25 cellular contexts compared by ENCODE assay signal in the genomic region with DNA sequence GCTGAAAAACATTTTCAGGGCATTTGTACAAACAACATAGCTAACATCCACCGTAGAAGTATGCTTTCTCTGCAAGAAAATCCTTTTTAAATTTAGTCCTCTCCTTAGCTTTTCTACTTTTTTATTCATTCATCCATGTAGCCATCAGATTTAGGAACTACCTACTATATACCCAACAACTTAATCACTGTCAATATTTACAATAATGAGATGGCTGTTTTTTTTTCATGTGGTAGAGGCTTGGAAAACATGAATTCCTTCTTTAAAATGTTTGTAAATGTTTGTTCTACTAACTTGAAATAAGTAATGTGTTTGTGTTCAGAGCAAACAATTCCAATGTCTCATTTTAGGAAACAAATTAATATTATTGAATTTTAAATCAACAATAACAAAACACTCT.
"Had no signal": no experiment of that assay in that cellular context is flagged by ENCODE, and none has a peak within 500 bp of the region (broad histone marks: within the 10 kb centered on the region; RNA-seq: fewer than 3 reads in every experiment).

No MANE protein-coding gene starts in this region.

- H3K27ac ChIP-seq: left lung, lower lobe of right lung, ovary, prostate gland, skin epidermis, spleen, suprapubic skin, thoracic aorta, tibial nerve, vagina had no signal

- H3K9me3 ChIP-seq: left lung, lower lobe of right lung, mucosa of descending colon, ovary, prostate gland, spleen, suprapubic skin, thoracic aorta, tibial nerve, vagina had no signal

- DNase-seq: hypothalamus; immature natural killer cell; kidney; left colon; left lung; lower lobe of right lung; mesendoderm; mucosa of descending colon; naive thymus-derived CD4-positive, alpha-beta T cell; ovary; retina; right cardiac atrium; spleen; stimulated activated CD4-positive, alpha-beta T cell treated with anti-CD3 and anti-CD28 coated beads, Interleukin-4, amount 100 ng/mL, for 24 hours; stimulated activated naive CD4-positive, alpha-beta T cell had no signal

- H3K36me3 ChIP-seq: left lung, lower lobe of right lung, ovary, prostate gland, spleen, suprapubic skin, thoracic aorta, tibial nerve, vagina had no signal

- ATAC-seq: left colon; left lung; mucosa of descending colon; naive thymus-derived CD4-positive, alpha-beta T cell; natural killer cell treated with Interleukin-12 subunit alpha and Interleukin-12 subunit beta and Interleukin-15 and Interleukin-18, amount 100 ng/mL, for 72 hours; right cardiac atrium; sciatic nerve; stimulated activated effector memory CD8-positive, alpha-beta T cell treated with anti-CD3 and anti-CD28 coated beads, Interleukin-12 subunit alpha, Interleukin-12 subunit beta, amount 100 ng/mL, for 72 hours had no signal

- H3K4me3 ChIP-seq: left lung, lower lobe of right lung, mucosa of descending colon, ovary, prostate gland, skin epidermis, spleen, suprapubic skin, thoracic aorta, tibial nerve, vagina had no signal

- FAIRE-seq: islet of Langerhans, kidney had no signal

- H3K4me1 ChIP-seq: left lung, prostate gland, vagina had no signal

- H3K27me3 ChIP-seq: left lung, ovary, spleen, suprapubic skin, tibial nerve, vagina had no signal
